In the genomic region with DNA sequence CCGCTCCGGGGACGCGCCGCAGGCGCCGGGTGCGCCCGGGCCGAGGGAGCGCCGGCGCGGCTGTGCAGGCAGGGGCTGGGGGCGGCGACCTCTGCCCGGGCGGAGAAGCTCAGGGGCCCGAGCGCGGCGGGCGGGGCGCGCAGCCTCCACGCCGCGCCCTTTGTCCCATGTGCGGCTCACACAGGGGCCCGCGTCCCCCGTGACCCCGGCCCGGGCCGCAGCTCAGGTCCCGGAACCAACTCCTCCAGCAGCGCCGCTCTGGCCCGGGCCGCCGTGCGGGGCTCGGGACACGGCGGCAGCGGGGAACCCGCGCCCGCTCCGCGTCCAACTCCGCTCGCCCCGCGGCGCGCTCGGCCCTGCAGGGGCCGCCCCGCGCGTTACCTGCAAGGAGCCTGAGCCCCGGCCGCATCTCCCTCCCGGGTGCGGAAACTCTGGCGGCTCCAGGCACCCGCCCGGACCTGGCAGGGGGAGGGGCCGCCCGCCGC, we compare ENCODE assay signal across 1 cellular context.
TF ChIP-seq lines count a peak whose summit lies in the region.

A gene with protein sequence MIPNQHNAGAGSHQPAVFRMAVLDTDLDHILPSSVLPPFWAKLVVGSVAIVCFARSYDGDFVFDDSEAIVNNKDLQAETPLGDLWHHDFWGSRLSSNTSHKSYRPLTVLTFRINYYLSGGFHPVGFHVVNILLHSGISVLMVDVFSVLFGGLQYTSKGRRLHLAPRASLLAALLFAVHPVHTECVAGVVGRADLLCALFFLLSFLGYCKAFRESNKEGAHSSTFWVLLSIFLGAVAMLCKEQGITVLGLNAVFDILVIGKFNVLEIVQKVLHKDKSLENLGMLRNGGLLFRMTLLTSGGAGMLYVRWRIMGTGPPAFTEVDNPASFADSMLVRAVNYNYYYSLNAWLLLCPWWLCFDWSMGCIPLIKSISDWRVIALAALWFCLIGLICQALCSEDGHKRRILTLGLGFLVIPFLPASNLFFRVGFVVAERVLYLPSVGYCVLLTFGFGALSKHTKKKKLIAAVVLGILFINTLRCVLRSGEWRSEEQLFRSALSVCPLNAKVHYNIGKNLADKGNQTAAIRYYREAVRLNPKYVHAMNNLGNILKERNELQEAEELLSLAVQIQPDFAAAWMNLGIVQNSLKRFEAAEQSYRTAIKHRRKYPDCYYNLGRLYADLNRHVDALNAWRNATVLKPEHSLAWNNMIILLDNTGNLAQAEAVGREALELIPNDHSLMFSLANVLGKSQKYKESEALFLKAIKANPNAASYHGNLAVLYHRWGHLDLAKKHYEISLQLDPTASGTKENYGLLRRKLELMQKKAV (minus strand): TSS at position 433 of the 485 bp plus-strand sequence. CDS start 4,433 bp downstream, outside the sequence.

TF ChIP-seq in IMR-90, 13 proteins besides CTCF, POLR2A, EP300 and RAD21 (continued from another document):
- no peak for TF ChIP-seq ELK1 (IDR thresholded peaks at IDR 0.05; ENCODE audit: borderline replicate concordance, low read depth, low read length)
- no peak for TF ChIP-seq RFX5 (IDR thresholded peaks at IDR 0.05; ENCODE audit: low read depth, low read length)
- TF ChIP-seq MXI1 (IDR thresholded peaks at IDR 0.05; ENCODE audit: borderline replicate concordance, low read depth, low read length): no peak
- TF ChIP-seq BHLHE40 (IDR thresholded peaks at IDR 0.05; ENCODE audit: low read depth, low read length): no peak
- TF ChIP-seq, protein P1, sequence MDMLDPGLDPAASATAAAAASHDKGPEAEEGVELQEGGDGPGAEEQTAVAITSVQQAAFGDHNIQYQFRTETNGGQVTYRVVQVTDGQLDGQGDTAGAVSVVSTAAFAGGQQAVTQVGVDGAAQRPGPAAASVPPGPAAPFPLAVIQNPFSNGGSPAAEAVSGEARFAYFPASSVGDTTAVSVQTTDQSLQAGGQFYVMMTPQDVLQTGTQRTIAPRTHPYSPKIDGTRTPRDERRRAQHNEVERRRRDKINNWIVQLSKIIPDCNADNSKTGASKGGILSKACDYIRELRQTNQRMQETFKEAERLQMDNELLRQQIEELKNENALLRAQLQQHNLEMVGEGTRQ (IDR thresholded peaks at IDR 0.05; ENCODE audit: low read depth, low read length): no peak
- no peak for TF ChIP-seq SMC3 (IDR thresholded peaks at IDR 0.05; ENCODE audit: low read depth, low read length)
- TF ChIP-seq MAFK (IDR thresholded peaks at IDR 0.05; ENCODE audit: low read depth, low read length): no peak
